ENCODE assay signal across 8 cellular contexts in the genomic region with DNA sequence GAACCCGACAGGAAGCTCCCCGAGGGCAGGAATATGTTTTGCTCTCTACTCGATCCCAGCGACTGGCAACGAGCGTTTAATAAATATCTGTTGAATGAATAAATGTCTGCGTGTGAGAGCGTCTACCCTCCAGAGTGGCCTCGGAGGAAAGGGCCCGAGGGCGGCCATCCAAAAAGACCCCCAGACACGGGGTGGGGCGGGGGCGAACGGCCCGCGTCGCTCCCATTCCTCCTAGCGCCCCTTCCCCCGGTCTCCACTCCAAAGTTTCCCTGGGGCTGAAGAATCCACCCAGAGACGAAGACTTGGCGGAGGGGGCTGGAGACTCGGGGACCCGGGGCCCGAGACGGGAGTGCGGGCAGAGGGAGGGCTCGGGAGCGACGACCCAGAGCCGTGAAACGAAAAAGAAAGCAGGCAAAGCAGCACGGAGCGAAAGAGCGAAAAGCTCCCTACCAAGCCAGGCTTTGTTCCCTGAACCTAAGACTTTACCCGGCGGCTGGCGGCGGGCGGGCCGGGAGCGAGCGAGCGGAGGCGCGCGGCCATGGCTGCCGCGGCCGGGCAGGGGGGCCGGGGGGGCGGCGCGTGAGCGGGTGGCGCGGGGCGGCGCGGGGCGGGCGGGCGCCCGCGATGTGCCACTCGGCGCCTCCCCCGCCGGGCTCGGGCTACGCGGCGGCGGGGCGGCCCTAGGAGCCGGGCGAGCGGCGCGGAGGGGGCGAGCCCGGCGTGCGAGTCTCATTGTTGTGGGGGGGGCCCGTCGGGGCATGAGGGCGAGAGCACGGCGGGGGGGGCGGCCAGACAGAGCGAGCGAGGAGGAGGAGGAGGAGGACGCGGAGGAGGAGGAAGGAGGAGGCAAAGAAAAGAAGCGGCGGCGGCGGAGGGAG. TPM values are rescaled to one million over a fixed set of nuclear protein-coding genes. Genes with fewer than 3 reads are reported as not detected.
DNase-seq lines count a peak whose midpoint lies in the region; ATAC-seq and TF ChIP-seq lines count a peak whose summit lies in the region.

A gene (plus strand): TSS at position 629 of the 878 bp plus-strand sequence. CDS start 360 bp downstream, outside the sequence.

- H3K4me1 Mint-ChIP-seq in CD8-positive, alpha-beta T cell (ENCODE audit: low read depth): peaks cover 59% of the 10 kb centered on the region

- H3K9ac ChIP-seq in HUES48 (ENCODE audit: low read depth, low read length) (no peak within 1 kb of the TSS), PC-3 (ENCODE audit: low read length) (peak within 1 kb of the TSS; percentile 80)

- no peaks in the 10 kb centered on the region for H3F3A ChIP-seq in PC-3 (ENCODE audit: low read length, unreplicated experiment)

- POLR2A ChIA-PET in CD8-positive, alpha-beta T cell (lab: Charles Lee): interaction anchor here (0.8 to 5.0 kb wide), 13 partner anchors 9 to 449 kb away, joined by 3 to 89 read pairs (median 10); a partner anchor contains a TSS
- POLR2A ChIA-PET in PC-3 (lab: Charles Lee; ENCODE audit: unreplicated experiment): no interaction called here

- H3K4me2 ChIP-seq in PC-3 (ENCODE audit: low read length): peak within 1 kb of the TSS; percentile 96

- no peaks in the 10 kb centered on the region for H3K9me3 ChIP-seq in CD8-positive, alpha-beta T cell (ENCODE audit: low read length)
- H3K9me3 ChIP-seq in HUES48 (ENCODE audit: control insufficient read depth, insufficient read depth, low read length) (no peaks in the 10 kb centered on the region), PC-3 (ENCODE audit: low read length) (no peaks in the 10 kb centered on the region)

- peaks cover 46% of the 10 kb centered on the region for H3K36me3 Mint-ChIP-seq in CD8-positive, alpha-beta T cell

- ATAC-seq in CD8-positive, alpha-beta T cell: peak; percentile 47
- ATAC-seq in PC-3 (peak; percentile 10), GM21717 (IDR thresholded peaks at IDR 0.05; ENCODE audit: unreplicated experiment) (no peak)

- H2AFZ ChIP-seq in PC-3 (ENCODE audit: low read length): peak within 1 kb of the TSS; percentile 97

- H4K20me1 ChIP-seq in PC-3 (ENCODE audit: low read length): no peaks in the 10 kb centered on the region

- no peaks in the 10 kb centered on the region for H3K27me3 Mint-ChIP-seq in CD8-positive, alpha-beta T cell (ENCODE audit: low read depth)

- no peaks in the 10 kb centered on the region for H3K9me2 ChIP-seq in PC-3 (replicated peaks; ENCODE audit: low read length)

- H3K4me3 ChIP-seq in CD8-positive, alpha-beta T cell (ENCODE audit: low read depth, low read length): peak within 1 kb of the TSS; percentile 96
- H3K4me3 ChIP-seq in HUES48 (ENCODE audit: low read depth, low read length) (peak within 1 kb of the TSS; percentile 67), PC-3 (ENCODE audit: low read length) (peak within 1 kb of the TSS; percentile 92)

- intact Hi-C loops in CD8-positive, alpha-beta T cell (cut with DNase I, micrococcal nuclease): loop anchor here (1.0 to 5.0 kb wide), 4 partner anchors 25 to 697 kb away; a partner anchor contains a TSS
- intact Hi-C loops in PC-3 (cut with micrococcal nuclease): no loop called here

- peaks cover 20% of the 10 kb centered on the region for H3K36me3 ChIP-seq in CD8-positive, alpha-beta T cell (ENCODE audit: insufficient read depth, low read length)
- H3K36me3 ChIP-seq in HUES48 (ENCODE audit: control insufficient read depth, insufficient read depth, low read length) (no peaks in the 10 kb centered on the region), PC-3 (ENCODE audit: low read depth, low read length) (no peaks in the 10 kb centered on the region)

- H3K27me3 ChIP-seq in CD8-positive, alpha-beta T cell (ENCODE audit: insufficient read depth, low read length): no peaks in the 10 kb centered on the region
- H3K27me3 ChIP-seq in HUES48 (ENCODE audit: control insufficient read depth, insufficient read depth, low read length) (peaks cover 79% of the 10 kb centered on the region), PC-3 (ENCODE audit: low read length) (no peaks in the 10 kb centered on the region)

- peak within 1 kb of the TSS; percentile 99 for H3K4me3 Mint-ChIP-seq in CD8-positive, alpha-beta T cell

- peak within 1 kb of the TSS; percentile 97 for H3K27ac Mint-ChIP-seq in CD8-positive, alpha-beta T cell

- CTCF ChIA-PET in CD8-positive, alpha-beta T cell (lab: Charles Lee): interaction anchor here (0.5 to 2.8 kb wide), 7 partner anchors 13 to 147 kb away, joined by 3 to 13 read pairs (median 4); a partner anchor contains a TSS
- CTCF ChIA-PET in PC-3 (lab: Charles Lee): no interaction called here

- H3K27ac ChIP-seq in CD8-positive, alpha-beta T cell (ENCODE audit: low read depth, low read length): peak within 1 kb of the TSS; percentile 70
- peak within 1 kb of the TSS; percentile 84 for H3K27ac ChIP-seq in HUES48 (ENCODE audit: low read depth, low read length)
- H3K27ac ChIP-seq in PC-3 (ENCODE audit: low read length): peak within 1 kb of the TSS; percentile 36; the same call in 1 of the 2 replicates
- peak within 1 kb of the TSS; percentile 76 for H3K27ac ChIP-seq in epithelial cell of prostate

- no peaks in the 10 kb centered on the region for H3K9me3 Mint-ChIP-seq in CD8-positive, alpha-beta T cell

- BruUV-seq in PC-3 (replicated peaks; lab: Mats Ljungman, UMichigan): no TSS peak

- H3K79me2 ChIP-seq in PC-3 (ENCODE audit: low read length): peaks cover 35% of the 10 kb centered on the region

- peak; percentile 67 to 88 (median 79) for DNase-seq in CD8-positive, alpha-beta T cell
- DNase-seq in PC-3: peak; percentile 63
- DNase-seq in activated T-cell treated with anti-CD3 and anti-CD28 coated beads, Interleukin-2, amount 50 U/mL, for 1 hour: peak; percentile 84
- no peak for DNase-seq in epithelial cell of prostate (ENCODE audit: low read depth, low spot score)
- peak; percentile 85 for DNase-seq in midbrain (lab: John Stamatoyannopoulos, UW)
- DNase-seq in stimulated activated CD8-positive, alpha-beta memory T cell treated with anti-CD3 and anti-CD28 coated beads, Interleukin-4, amount 100 ng/mL, for 24 hours (ENCODE audit: low read depth): peak; percentile 58

- H3K4me1 ChIP-seq in CD8-positive, alpha-beta T cell (ENCODE audit: insufficient read depth, low read length): peaks cover 46% of the 10 kb centered on the region
- H3K4me1 ChIP-seq in HUES48 (ENCODE audit: control insufficient read depth, insufficient read depth, low read length): peaks cover 30% of the 10 kb centered on the region
- H3K4me1 ChIP-seq in PC-3 (ENCODE audit: insufficient read depth, low read length): peaks cover 28% of the 10 kb centered on the region

- TF ChIP-seq CTCF in CD8-positive, alpha-beta T cell (IDR thresholded peaks at IDR 0.05): no peak
- TF ChIP-seq CTCF in PC-3 (conservative IDR thresholded peaks at IDR 0.05; ENCODE audit: low read depth, low read length): no peak

RNA-seq across cellular contexts. Expression of the gene that starts here (rescaled TPM):
- total RNA-seq in CD8-positive, alpha-beta T cell: 100 to 1,000 TPM; 313 to 316 TPM
- 24.7 and 28.7 TPM in 2 replicates for total RNA-seq in PC-3 (2014; rRNA removed)

Comparison
In these comparisons a context has a peak if more than half of its experiments do, and no peak if none do; other contexts are left out.
1. RNA of the gene that starts here (total RNA-seq): 313 to 316 TPM in CD8-positive, alpha-beta T cell; 24.7 to 28.7 TPM in PC-3; every median in the first group is over 10 times any median in the second.
2. Peak in every context shown above with its lines, with median percentiles within 50 percentile points of each other: H3K27ac ChIP-seq and H3K4me3 ChIP-seq.